ENCODE assay signal across 10 cellular contexts in genomic region chr14:20866963-20867362, GRCh38. TPM values are rescaled to one million over a fixed set of nuclear protein-coding genes. Genes with fewer than 3 reads are reported as not detected.
DNase-seq lines count a peak whose midpoint lies in the region; ATAC-seq, FAIRE-seq and TF ChIP-seq lines count a peak whose summit lies in the region.
"Had no signal": no experiment of that assay in that cellular context is flagged by ENCODE, and none has a peak within 500 bp of the region (broad histone marks: within the 10 kb centered on the region; RNA-seq: fewer than 3 reads in every experiment).

No MANE protein-coding gene starts in this region.

- H3K27me3 ChIP-seq in WERI-Rb-1 (ENCODE audit: insufficient read depth, low read depth, severe bottlenecking) (peaks cover 47% of the 10 kb centered on the region), keratinocyte (ENCODE audit: control insufficient read depth, extremely low read depth, insufficient read depth, low read length) (no peaks in the 10 kb centered on the region), ascending aorta (no peaks in the 10 kb centered on the region)

- TF ChIP-seq CTCF in AG10803 (conservative IDR thresholded peaks at IDR 0.05; ENCODE audit: low read length) (peak; percentile 46), WERI-Rb-1 (IDR thresholded peaks at IDR 0.05; ENCODE audit: low read depth, low read length) (peak; percentile 31; the same call in 1 of the 2 replicates), keratinocyte (optimal IDR thresholded peaks at IDR 0.05 in 1 of 3, IDR thresholded peaks at IDR 0.05 in 1 of 3, conservative IDR thresholded peaks at IDR 0.05 in 1 of 3; ENCODE audit: extremely low read depth in 1 of 3, insufficient read depth in 2 of 3, low read length in 3 of 3) (peak; percentile 31 to 56 (median 46)), ascending aorta (IDR thresholded peaks at IDR 0.05) (peak in 1 of 3 experiments; percentile 35)

- intact Hi-C loops in ascending aorta (cut with DNase I) = no loop called here

- H3K4me2 ChIP-seq in keratinocyte (ENCODE audit: control insufficient read depth, extremely low read depth, insufficient read depth, low read depth, low read length) = no peak overlapping the region

- H3K27ac ChIP-seq in WERI-Rb-1 = no peak overlapping the region
- no peak overlapping the region for H3K27ac ChIP-seq in keratinocyte (ENCODE audit: control insufficient read depth, insufficient read depth, low read length)
- H3K27ac ChIP-seq in ascending aorta = no peak overlapping the region

- no peaks in the 10 kb centered on the region for H3K36me3 ChIP-seq in WERI-Rb-1
- no peaks in the 10 kb centered on the region for H3K36me3 ChIP-seq in keratinocyte (ENCODE audit: control insufficient read depth in 2 of 2, extremely low read depth in 1 of 2, insufficient read depth in 2 of 2, low read length in 2 of 2)
- no peaks in the 10 kb centered on the region for H3K36me3 ChIP-seq in ascending aorta

- no peak overlapping the region for H2AFZ ChIP-seq in keratinocyte (ENCODE audit: control insufficient read depth, low read length)

- ATAC-seq in HG03135 (IDR thresholded peaks at IDR 0.05; ENCODE audit: unreplicated experiment) = no peak
- ATAC-seq in GM21786 (IDR thresholded peaks at IDR 0.05; ENCODE audit: unreplicated experiment) = no peak

- DNase-seq in AG10803 (ENCODE audit: low read depth) (no peak), GM19239 (ENCODE audit: insufficient read length, low spot score) (no peak), WERI-Rb-1 (no peak), keratinocyte (ENCODE audit: low read depth, low spot score) (no peak), ascending aorta (ENCODE audit: low spot score in 2 of 2) (no peak)
- no peak for DNase-seq in activated CD4-positive, alpha-beta T cell treated with anti-CD3 and anti-CD28 coated beads for 4 hours
- DNase-seq: NCI-H2029 treated with DMSO at 0.1 percent for 48 hours had no signal

- no peaks in the 10 kb centered on the region for H3K79me2 ChIP-seq in keratinocyte (ENCODE audit: control insufficient read depth, insufficient read depth, low read length)

- H3K4me3 ChIP-seq in AG10803 (ENCODE audit: low read length) = no peak overlapping the region
- no peak overlapping the region for H3K4me3 ChIP-seq in WERI-Rb-1 (ENCODE audit: low read depth, low read length)
- H3K4me3 ChIP-seq in keratinocyte (ENCODE audit: control insufficient read depth in 2 of 3, extremely low read depth in 1 of 3, insufficient read depth in 2 of 3, low read depth in 1 of 3, low read length in 3 of 3) = no peak overlapping the region
- no peak overlapping the region for H3K4me3 ChIP-seq in ascending aorta

- FAIRE-seq in GM19239 (lab: Jason Lieb, UNC) = peak; percentile 74
- no peak for FAIRE-seq in keratinocyte (lab: Jason Lieb, UNC)
- FAIRE-seq: endometrium had no signal

- dilution Hi-C loops in keratinocyte (cut with MboI; ENCODE audit: extremely low pct_ligation_motif_present, low sequenced_read_pairs) = no loop called here

- H4K20me1 ChIP-seq in keratinocyte (ENCODE audit: control insufficient read depth, extremely low read depth, insufficient read depth, low read length) = no peaks in the 10 kb centered on the region

- no peak overlapping the region for H3K9ac ChIP-seq in keratinocyte (ENCODE audit: control insufficient read depth, extremely low read depth, insufficient read depth, low read length)

- H3K9me3 ChIP-seq in WERI-Rb-1 (ENCODE audit: severe bottlenecking) (no peaks in the 10 kb centered on the region), keratinocyte (ENCODE audit: control insufficient read depth, low read depth, low read length) (no peaks in the 10 kb centered on the region), ascending aorta (no peaks in the 10 kb centered on the region)

- H3K9me1 ChIP-seq in keratinocyte (ENCODE audit: control insufficient read depth, extremely low read depth, insufficient read depth, low read length) = no peaks in the 10 kb centered on the region

- H3K4me1 ChIP-seq in keratinocyte (ENCODE audit: control insufficient read depth, extremely low read depth, insufficient read depth, low read length) = no peaks in the 10 kb centered on the region
- no peaks in the 10 kb centered on the region for H3K4me1 ChIP-seq in ascending aorta

RNA-seq across cellular contexts. Expression of gene RNASE3, which starts 24.2 kb away (rescaled TPM):
- polyA plus RNA-seq in keratinocyte = not detected in 3 replicates
- not detected for polyA plus RNA-seq in keratinocyte (2011; ENCODE audit: low read depth)
- not detected in 2 replicates for polyA plus RNA-seq in keratinocyte (2011; cell fraction: cytosol; rRNA removed)
- not detected in 2 replicates for polyA plus RNA-seq in keratinocyte (2011; cell fraction: nucleus; rRNA removed)
- polyA plus RNA-seq in keratinocyte (2012; ENCODE audit: low replicate concordance) = not detected in 2 replicates
- polyA minus RNA-seq in keratinocyte = not detected in 3 replicates
- polyA minus RNA-seq in keratinocyte (2011; cell fraction: cytosol; rRNA and poly(A)+ RNA removed) = not detected
- not detected in 2 replicates for polyA minus RNA-seq in keratinocyte (2011; cell fraction: nucleus; rRNA and poly(A)+ RNA removed)
- total RNA-seq in ascending aorta = not detected
